Comparison of ENCODE assay signal across 30 cellular contexts in genomic region chr3:62131050-62131449, GRCh38.
"Had no signal": no experiment of that assay in that cellular context is flagged by ENCODE, and none has a peak within 500 bp of the region (broad histone marks: within the 10 kb centered on the region; RNA-seq: fewer than 3 reads in every experiment).

No MANE protein-coding gene starts in this region.

- FAIRE-seq: pancreas, urothelium cell line had no signal

- ATAC-seq: naive thymus-derived CD8-positive, alpha-beta T cell; natural killer cell treated with Interleukin-12 subunit alpha and Interleukin-12 subunit beta and Interleukin-15 and Interleukin-18, amount 100 ng/mL, for 72 hours; pancreas; right cardiac atrium; stimulated activated memory B cell treated with anti-CD40 and anti-IgM and Interleukin-4, amounts not matched to agents 10 μg/mL and 1 μg/mL and 100 μg/mL, for 72 hours; stimulated activated naive CD8-positive, alpha-beta T cell treated with anti-CD3 and anti-CD28 coated beads, Interleukin-15, amount 100 ng/mL, for 72 hours; stimulated activated naive CD8-positive, alpha-beta T cell treated with anti-CD3 and anti-CD28 coated beads, Interleukin-15, Interleukin-2, amounts not matched to agents 100 U/mL and 50 U/mL, for 24 hours had no signal

- H3K4me1 Mint-ChIP-seq: naive thymus-derived CD8-positive, alpha-beta T cell; stimulated activated memory B cell treated with anti-CD40 and anti-IgM and Interleukin-4, amounts not matched to agents 10 μg/mL and 1 μg/mL and 100 μg/mL, for 72 hours; stimulated activated naive CD8-positive, alpha-beta T cell treated with anti-CD3 and anti-CD28 coated beads, Interleukin-15, amount 100 ng/mL, for 72 hours had no signal

- H3K27me3 ChIP-seq: neutrophil, pancreas, right lobe of liver, sigmoid colon, suprapubic skin, testis, tibial artery, transverse colon, upper lobe of left lung, vagina had no signal

- H3K36me3 Mint-ChIP-seq: naive thymus-derived CD8-positive, alpha-beta T cell; natural killer cell treated with Interleukin-12 subunit alpha and Interleukin-12 subunit beta and Interleukin-15 and Interleukin-18, amount 100 ng/mL, for 72 hours; stimulated activated memory B cell treated with anti-CD40 and anti-IgM and Interleukin-4, amounts not matched to agents 10 μg/mL and 1 μg/mL and 100 μg/mL, for 72 hours had no signal

- H3K4me2 ChIP-seq: smooth muscle cell had no signal

- H3K9me3 ChIP-seq: neutrophil, pancreas, prostate gland, right lobe of liver, sigmoid colon, spleen, suprapubic skin, testis, tibial artery, transverse colon, upper lobe of left lung, vagina had no signal

- H3K27ac Mint-ChIP-seq: naive thymus-derived CD8-positive, alpha-beta T cell; natural killer cell treated with Interleukin-12 subunit alpha and Interleukin-12 subunit beta and Interleukin-15 and Interleukin-18, amount 100 ng/mL, for 72 hours; stimulated activated memory B cell treated with anti-CD40 and anti-IgM and Interleukin-4, amounts not matched to agents 10 μg/mL and 1 μg/mL and 100 μg/mL, for 72 hours; stimulated activated naive CD8-positive, alpha-beta T cell treated with anti-CD3 and anti-CD28 coated beads, Interleukin-15, amount 100 ng/mL, for 72 hours had no signal

- H3K4me1 ChIP-seq: pancreas, prostate gland, right lobe of liver, testis, vagina had no signal

- H3K36me3 ChIP-seq: neutrophil, pancreas, prostate gland, right lobe of liver, sigmoid colon, spleen, suprapubic skin, tibial artery, transverse colon, upper lobe of left lung, vagina had no signal

- H3K27me3 Mint-ChIP-seq: natural killer cell treated with Interleukin-12 subunit alpha and Interleukin-12 subunit beta and Interleukin-15 and Interleukin-18, amount 100 ng/mL, for 72 hours had no signal

- DNase-seq: naive thymus-derived CD8-positive, alpha-beta T cell; nephron progenitor cell; nucleus accumbens; pancreas; right cardiac atrium; right lobe of liver; sigmoid colon; spleen; stimulated activated CD4-positive, alpha-beta T cell treated with anti-CD3 and anti-CD28 coated beads, Interleukin-12 subunit alpha, Interleukin-12 subunit beta, amount 100 ng/mL, for 4 hours; stimulated activated CD4-positive, alpha-beta T cell treated with anti-CD3 and anti-CD28 coated beads, Interleukin-1b, Interleukin-23, amount 100 ng/mL, for 48 hours; stimulated activated CD4-positive, alpha-beta T cell treated with anti-CD3 and anti-CD28 coated beads, Interleukin-4, amount 100 ng/mL, for 1 hour; stimulated activated CD4-positive, alpha-beta T cell treated with anti-CD3 and anti-CD28 coated beads, Interleukin-4, amount 100 ng/mL, for 4 hours; stimulated activated CD8-positive, alpha-beta memory T cell treated with anti-CD3 and anti-CD28 coated beads, Interleukin-4, amount 100 ng/mL, for 48 hours; stimulated activated naive CD4-positive, alpha-beta T cell; stimulated activated naive CD8-positive, alpha-beta T cell treated with anti-CD3 and anti-CD28 coated beads, Interleukin-15, amount 100 ng/mL, for 72 hours; stimulated activated naive CD8-positive, alpha-beta T cell treated with anti-CD3 and anti-CD28 coated beads, Interleukin-15, Interleukin-2, amounts not matched to agents 100 U/mL and 50 U/mL, for 24 hours; substantia nigra; testis; tibial artery; transverse colon; upper lobe of left lung had no signal

- H3K4me3 Mint-ChIP-seq: naive thymus-derived CD8-positive, alpha-beta T cell; natural killer cell treated with Interleukin-12 subunit alpha and Interleukin-12 subunit beta and Interleukin-15 and Interleukin-18, amount 100 ng/mL, for 72 hours; nephron progenitor cell; neural crest cell; stimulated activated memory B cell treated with anti-CD40 and anti-IgM and Interleukin-4, amounts not matched to agents 10 μg/mL and 1 μg/mL and 100 μg/mL, for 72 hours; stimulated activated naive CD8-positive, alpha-beta T cell treated with anti-CD3 and anti-CD28 coated beads, Interleukin-15, amount 100 ng/mL, for 72 hours had no signal

- H3K4me3 ChIP-seq: pancreas, prostate gland, right lobe of liver, sigmoid colon, smooth muscle cell, spleen, suprapubic skin, testis, tibial artery, transverse colon, upper lobe of left lung, vagina had no signal

- H3K27ac ChIP-seq: neutrophil, pancreas, prostate gland, right lobe of liver, spleen, testis, transverse colon, vagina had no signal
